In the genomic region with DNA sequence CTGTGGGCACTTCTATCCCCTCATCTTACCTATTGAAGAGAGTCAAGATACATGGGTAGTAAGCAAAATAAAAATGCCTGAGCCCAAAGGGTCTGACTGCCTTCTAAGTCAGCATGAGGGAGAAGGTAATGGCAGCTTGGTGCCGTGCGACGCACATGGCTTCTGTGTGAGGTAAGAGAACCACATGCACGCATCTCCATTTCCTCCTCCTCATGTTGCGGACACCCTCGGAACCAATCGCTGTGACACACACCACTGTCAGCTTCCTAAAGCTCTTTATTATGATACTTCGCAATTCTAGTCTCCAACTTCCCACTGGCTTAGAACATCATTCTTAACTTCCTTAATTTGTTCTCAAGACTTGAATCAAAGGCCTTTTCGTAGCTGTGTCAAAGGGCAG, we compare ENCODE assay signal across 14 cellular contexts.
"Had no signal": no experiment of that assay in that cellular context is flagged by ENCODE, and none has a peak within 500 bp of the region (broad histone marks: within the 10 kb centered on the region; RNA-seq: fewer than 3 reads in every experiment).

No MANE protein-coding gene starts in this region.

- H3K4me3 Mint-ChIP-seq: activated naive CD4-positive, alpha-beta T cell treated with anti-CD3 and anti-CD28 coated beads, Interleukin-2, amount 10 ng/mL, durations not matched to agents 7 days and 5 days; memory B cell; natural killer cell treated with Interleukin-12 subunit alpha and Interleukin-12 subunit beta and Interleukin-15 and Interleukin-18, amount 100 ng/mL, for 72 hours; stimulated activated memory B cell treated with anti-CD40 and anti-IgM and Interleukin-4, amounts not matched to agents 10 μg/mL and 1 μg/mL and 100 μg/mL, for 72 hours; WTC11 had no signal

- ATAC-seq: heart left ventricle; left lung; natural killer cell treated with Interleukin-12 subunit alpha and Interleukin-12 subunit beta and Interleukin-15 and Interleukin-18, amount 100 ng/mL, for 72 hours; psoas muscle; right lobe of liver; stimulated activated memory B cell treated with anti-CD40 and anti-IgM and Interleukin-4, amounts not matched to agents 10 μg/mL and 1 μg/mL and 100 μg/mL, for 72 hours; WTC11 had no signal

- H3K27me3 Mint-ChIP-seq: activated naive CD4-positive, alpha-beta T cell treated with anti-CD3 and anti-CD28 coated beads, Interleukin-2, amount 10 ng/mL, durations not matched to agents 7 days and 5 days; memory B cell; natural killer cell treated with Interleukin-12 subunit alpha and Interleukin-12 subunit beta and Interleukin-15 and Interleukin-18, amount 100 ng/mL, for 72 hours; stimulated activated memory B cell treated with anti-CD40 and anti-IgM and Interleukin-4, amounts not matched to agents 10 μg/mL and 1 μg/mL and 100 μg/mL, for 72 hours had no signal

- H3K36me3 Mint-ChIP-seq: activated naive CD4-positive, alpha-beta T cell treated with anti-CD3 and anti-CD28 coated beads, Interleukin-2, amount 10 ng/mL, durations not matched to agents 7 days and 5 days; memory B cell; natural killer cell treated with Interleukin-12 subunit alpha and Interleukin-12 subunit beta and Interleukin-15 and Interleukin-18, amount 100 ng/mL, for 72 hours; stimulated activated memory B cell treated with anti-CD40 and anti-IgM and Interleukin-4, amounts not matched to agents 10 μg/mL and 1 μg/mL and 100 μg/mL, for 72 hours; WTC11 had no signal

- H3K9me3 Mint-ChIP-seq: activated naive CD4-positive, alpha-beta T cell treated with anti-CD3 and anti-CD28 coated beads, Interleukin-2, amount 10 ng/mL, durations not matched to agents 7 days and 5 days; activated T-helper 2 cell treated with anti-CD3 and anti-CD28 coated beads, Interferon-gamma antibody, Interleukin-2, Interleukin-4, amounts not matched to agents 10 μg/mL and 5 μg/mL and 100 μg/mL, durations not matched to agents 14 hours and 24 hours and 36 hours; stimulated activated memory B cell treated with anti-CD40 and anti-IgM and Interleukin-4, amounts not matched to agents 10 μg/mL and 1 μg/mL and 100 μg/mL, for 72 hours; WTC11 had no signal

- DNase-seq: activated CD4-positive, alpha-beta T cell treated with anti-CD3 and anti-CD28 coated beads for 48 hours; activated naive CD4-positive, alpha-beta T cell treated with anti-CD3 and anti-CD28 coated beads, Interleukin-2, amount 10 ng/mL, durations not matched to agents 7 days and 5 days; activated T-cell treated with anti-CD3 and anti-CD28 coated beads for 4 hours; esophagus squamous epithelium; heart left ventricle; left lung; psoas muscle; right lobe of liver had no signal

- H3K27ac ChIP-seq: esophagus squamous epithelium, heart left ventricle, left lung, psoas muscle, right lobe of liver, tibial nerve had no signal

- H3K9me3 ChIP-seq: esophagus squamous epithelium, heart left ventricle, left lung, psoas muscle, right lobe of liver, tibial nerve had no signal

- H3K36me3 ChIP-seq: esophagus squamous epithelium, heart left ventricle, left lung, right lobe of liver, tibial nerve had no signal

- H3K27ac Mint-ChIP-seq: activated naive CD4-positive, alpha-beta T cell treated with anti-CD3 and anti-CD28 coated beads, Interleukin-2, amount 10 ng/mL, durations not matched to agents 7 days and 5 days; activated T-helper 2 cell treated with anti-CD3 and anti-CD28 coated beads, Interferon-gamma antibody, Interleukin-2, Interleukin-4, amounts not matched to agents 10 μg/mL and 5 μg/mL and 100 μg/mL, durations not matched to agents 14 hours and 24 hours and 36 hours; memory B cell; natural killer cell treated with Interleukin-12 subunit alpha and Interleukin-12 subunit beta and Interleukin-15 and Interleukin-18, amount 100 ng/mL, for 72 hours; stimulated activated memory B cell treated with anti-CD40 and anti-IgM and Interleukin-4, amounts not matched to agents 10 μg/mL and 1 μg/mL and 100 μg/mL, for 72 hours; WTC11 had no signal

- H3K4me1 ChIP-seq: heart left ventricle, left lung, psoas muscle, right lobe of liver had no signal

- H3K4me1 Mint-ChIP-seq: activated naive CD4-positive, alpha-beta T cell treated with anti-CD3 and anti-CD28 coated beads, Interleukin-2, amount 10 ng/mL, durations not matched to agents 7 days and 5 days; memory B cell; stimulated activated memory B cell treated with anti-CD40 and anti-IgM and Interleukin-4, amounts not matched to agents 10 μg/mL and 1 μg/mL and 100 μg/mL, for 72 hours; WTC11 had no signal

- H3K4me3 ChIP-seq: esophagus squamous epithelium, heart left ventricle, left lung, psoas muscle, right lobe of liver, tibial nerve had no signal

- H3K27me3 ChIP-seq: esophagus squamous epithelium, heart left ventricle, left lung, right lobe of liver, tibial nerve had no signal
